In the genomic region with DNA sequence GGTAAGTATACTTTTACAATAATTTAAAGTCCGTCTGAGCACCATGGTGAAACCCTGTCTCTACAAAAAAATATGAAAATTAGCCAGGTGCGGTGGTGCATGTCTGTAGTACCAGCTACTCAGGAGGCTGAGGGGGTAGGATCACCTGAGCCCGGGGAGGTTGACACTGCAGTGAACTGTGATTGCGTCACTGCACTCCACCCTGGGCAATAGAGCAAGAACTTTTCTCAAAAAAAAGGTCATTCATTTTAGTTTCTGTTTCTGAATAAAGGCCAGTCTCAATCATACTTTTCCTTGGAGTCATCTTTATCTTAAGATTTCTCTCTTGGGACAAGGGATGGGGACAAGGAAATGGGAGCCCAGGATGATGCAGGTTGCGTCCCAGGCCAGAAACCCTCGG, we compare ENCODE assay signal across 8 cellular contexts. TPM values are rescaled to one million over a fixed set of nuclear protein-coding genes. Genes with fewer than 3 reads are reported as not detected.
A peak's percentile ranks its signal among the peaks of the same experiment; 100 is the strongest.
DNase-seq lines count a peak whose midpoint lies in the region; ATAC-seq and TF ChIP-seq lines count a peak whose summit lies in the region.

No MANE protein-coding gene starts in this region.

- DNase-seq in Right ventricle myocardium superior (no peak), left cardiac atrium (no peak), NCI-H1930 (lab: John Stamatoyannopoulos, UW) (no peak), NCI-H1436 treated with DMSO at 0.1 percent for 48 hours (lab: John Stamatoyannopoulos, UW) (no peak), vagina (ENCODE audit: extremely low spot score in 2 of 2) (no peak)
- DNase-seq in stimulated activated CD4-positive, alpha-beta T cell treated with anti-CD3 and anti-CD28 coated beads, Interleukin-4, amount 100 ng/mL, for 1 hour = no peak

- intact Hi-C loops in Right ventricle myocardium superior (cut with DNase I) (no loop called here), left cardiac atrium (cut with DNase I) (no loop called here), vagina (cut with DNase I) (no loop called here)

- no peak for TF ChIP-seq POLR2A in vagina (IDR thresholded peaks at IDR 0.05)

- no peak for TF ChIP-seq CTCF in vagina (IDR thresholded peaks at IDR 0.05)

- H3K27me3 ChIP-seq in vagina = no peaks in the 10 kb centered on the region

- peaks cover 0 to 29% of the 10 kb centered on the region in 2 donors for H3K36me3 ChIP-seq in vagina

- no peak overlapping the region for H3K27ac ChIP-seq in vagina

- no peak overlapping the region for H3K4me3 ChIP-seq in vagina

- peak; percentile 25 for ATAC-seq in Right ventricle myocardium superior (ENCODE audit: poor library complexity)
- ATAC-seq in left cardiac atrium = no peak
- peak; percentile 71 for ATAC-seq in HG03354 (IDR thresholded peaks at IDR 0.05; ENCODE audit: poor library complexity, severe bottlenecking, unreplicated experiment)
- ATAC-seq in esophagus mucosa = peak; percentile 69

- H3K9me3 ChIP-seq in vagina = no peaks in the 10 kb centered on the region

- no peaks in the 10 kb centered on the region for H3K4me1 ChIP-seq in vagina

RNA-seq across cellular contexts. Expression of gene ANKRD13A, which starts 12.9 kb away (rescaled TPM):
- 24.7 TPM for total RNA-seq in Right ventricle myocardium superior
- total RNA-seq in left cardiac atrium = 10 to 100 TPM; 18.7 to 20.4 TPM
- 31.8 TPM for total RNA-seq in esophagus mucosa
- 108 TPM for total RNA-seq in vagina

RNA-seq across cellular contexts. Expression of gene GIT2, which starts 16.0 kb away (rescaled TPM):
- total RNA-seq in Right ventricle myocardium superior (41.5 TPM), left cardiac atrium (10 to 100 TPM; 34.5 to 35.3 TPM), esophagus mucosa (16.3 TPM), vagina (43.0 TPM)

RNA-seq across cellular contexts. Expression of gene C12orf76, which starts 36.2 kb away (rescaled TPM):
- 6.7 TPM for total RNA-seq in Right ventricle myocardium superior
- 1 to 10 TPM; 6.0 to 7.8 TPM for total RNA-seq in left cardiac atrium
- 3.3 TPM for total RNA-seq in esophagus mucosa
- 7.6 TPM for total RNA-seq in vagina

Comparison
In these comparisons a context has a peak if more than half of its experiments do, and no peak if none do; other contexts are left out.
1. ATAC-seq: peak in Right ventricle myocardium superior (single experiment), HG03354 (single experiment) and esophagus mucosa (single experiment); none in left cardiac atrium (0 of 2).